9 cellular contexts compared by ENCODE assay signal in genomic region chr7:132189881-132190280, GRCh38.
"Had no signal": no experiment of that assay in that cellular context is flagged by ENCODE, and none has a peak within 500 bp of the region (broad histone marks: within the 10 kb centered on the region; RNA-seq: fewer than 3 reads in every experiment).

No MANE protein-coding gene starts in this region.

- H3K36me3 ChIP-seq: HAP-1 had no signal

- H3K4me1 ChIP-seq: HAP-1 had no signal

- H2AFZ ChIP-seq: GM23338 had no signal

- H3K4me3 Mint-ChIP-seq: GM23338, HFFc6 had no signal

- H3K9me3 ChIP-seq: HAP-1 had no signal

- H3K4me3 ChIP-seq: GM23338, HAP-1, K562 had no signal

- FAIRE-seq: HTR-8/SVneo, K562 had no signal

- ATAC-seq: GM23338, HCT116, K562 had no signal

- H3K27ac Mint-ChIP-seq: GM23338, HFFc6 had no signal

- DNase-seq: H7, HFFc6, IMR-90, KG1 had no signal
